22 cellular contexts compared by ENCODE assay signal in the genomic region with DNA sequence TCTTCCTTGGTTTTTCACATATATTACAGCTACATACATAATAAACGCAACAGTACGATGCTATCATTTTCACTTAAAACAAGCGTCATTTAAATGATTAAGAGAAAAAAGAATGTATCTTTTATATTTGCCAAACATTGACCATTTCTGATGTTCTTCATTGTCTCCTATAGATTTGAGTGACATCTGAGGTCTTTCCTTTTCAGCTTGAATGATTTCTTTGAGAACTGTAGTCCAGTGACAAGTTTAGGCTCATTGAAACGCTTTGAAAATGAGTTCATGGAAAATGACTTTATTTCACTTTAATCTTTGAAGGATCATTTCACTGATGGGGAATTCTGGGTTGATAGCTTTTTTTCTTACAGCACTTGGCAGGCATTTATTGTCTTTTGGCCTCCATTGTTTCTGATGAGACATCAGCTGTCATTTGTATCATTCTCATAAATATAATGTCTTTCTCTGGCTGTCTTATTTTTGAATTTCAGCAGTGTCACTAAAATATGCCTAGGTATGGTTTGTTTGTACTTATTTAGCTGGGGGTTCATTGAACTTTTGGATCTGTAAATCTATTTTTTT. TPM values are rescaled to one million over a fixed set of nuclear protein-coding genes. Genes with fewer than 3 reads are reported as not detected.
DNase-seq lines count a peak whose midpoint lies in the region; ATAC-seq, FAIRE-seq and TF ChIP-seq lines count a peak whose summit lies in the region.
"Had no signal": no experiment of that assay in that cellular context is flagged by ENCODE, and none has a peak within 500 bp of the region (broad histone marks: within the 10 kb centered on the region; RNA-seq: fewer than 3 reads in every experiment).

No MANE protein-coding gene starts in this region.

- peak overlapping the region in 1 of 7 donors; percentile 39 for H3K4me3 Mint-ChIP-seq in CD8-positive, alpha-beta memory T cell
- H3K4me3 Mint-ChIP-seq in endothelial cell (ENCODE audit: unreplicated experiment), result peak overlapping the region; percentile 62
- H3K4me3 Mint-ChIP-seq: HFFc6 had no signal

- no TSS peak for BruUV-seq in Panc1 (replicated peaks; lab: Mats Ljungman, UMichigan)

- ATAC-seq in A549 (no peak), Panc1 (no peak), GM18502 (IDR thresholded peaks at IDR 0.05; ENCODE audit: poor library complexity, unreplicated experiment) (no peak), heart left ventricle (no peak)
- no peak for ATAC-seq in activated CD4-positive, CD25-positive, alpha-beta regulatory T cell treated with anti-CD3 and anti-CD28 coated beads, Interleukin-2, amount 50 U/mL, for 24 hours

- H3K27ac Mint-ChIP-seq in CD8-positive, alpha-beta memory T cell, result peak overlapping the region; percentile 7 to 79 (median 46)
- no peak overlapping the region for H3K27ac Mint-ChIP-seq in endothelial cell (ENCODE audit: unreplicated experiment)
- H3K27ac Mint-ChIP-seq: HFFc6 had no signal

- no peak for FAIRE-seq in A549 (lab: Jason Lieb, UNC)
- FAIRE-seq: D721Med, GM12892, GM19239 had no signal

- WGBS in A549 (ENCODE audit: missing lambda C conversion rate), result 92% methylated on average over 4 of the region's 4 CpGs
- WGBS in heart left ventricle, 4 donors, result 95 to 97% (median 96%) methylated on average over 4 of the region's 4 CpGs
- 86 to 89% methylated on average over 4 of the region's 4 CpGs for WGBS in tibial nerve, 2 donors

- TF ChIP-seq CTCF in A549 (IDR thresholded peaks at IDR 0.05) (no peak), Panc1 (IDR thresholded peaks at IDR 0.05) (no peak), endothelial cell (IDR thresholded peaks at IDR 0.05; ENCODE audit: unreplicated experiment) (no peak), heart left ventricle (IDR thresholded peaks at IDR 0.05) (no peak), tibial nerve (IDR thresholded peaks at IDR 0.05) (no peak)

- no peaks in the 10 kb centered on the region for H3K27me3 ChIP-seq in CD8-positive, alpha-beta memory T cell (ENCODE audit: insufficient read depth, low read length, poor library complexity, severe bottlenecking)
- H3K27me3 ChIP-seq in Panc1 (ENCODE audit: control insufficient read depth, insufficient read depth, low read length) (no peaks in the 10 kb centered on the region), heart left ventricle (no peaks in the 10 kb centered on the region), tibial nerve (no peaks in the 10 kb centered on the region)

- H3K4me1 ChIP-seq in A549, result peaks cover 61% of the 10 kb centered on the region
- H3K4me1 ChIP-seq in CD8-positive, alpha-beta memory T cell (ENCODE audit: insufficient read depth, low read length), result peaks cover 18% of the 10 kb centered on the region
- peaks cover 76% of the 10 kb centered on the region for H3K4me1 ChIP-seq in Panc1 (ENCODE audit: control insufficient read depth, insufficient read depth, low read length)
- peaks cover 0 to 32% (median 0%) of the 10 kb centered on the region in 12 donors for H3K4me1 ChIP-seq in heart left ventricle
- H3K4me1 ChIP-seq in tibial nerve, result peaks cover 0 to 47% (median 16%) of the 10 kb centered on the region in 4 donors

- TF ChIP-seq RAD21 in A549 (conservative IDR thresholded peaks at IDR 0.05 in 1 of 2, IDR thresholded peaks at IDR 0.05 in 1 of 2), result no peak

- H3K4me3 ChIP-seq in A549, result no peak overlapping the region
- no peak overlapping the region for H3K4me3 ChIP-seq in CD8-positive, alpha-beta memory T cell (ENCODE audit: low read length)
- H3K4me3 ChIP-seq in Panc1 (ENCODE audit: low read depth in 2 of 2, low read length in 2 of 2), result no peak overlapping the region
- H3K4me3 ChIP-seq in heart left ventricle, result no peak overlapping the region
- no peak overlapping the region for H3K4me3 ChIP-seq in tibial nerve

- POLR2A ChIA-PET in A549 (lab: Yijun Ruan, JAX), result interaction anchor here (0.6 to 11.5 kb wide), 2 partner anchors 8 to 134 kb away, joined by 4 to 146 read pairs; no protein-coding TSS in a partner anchor
- POLR2A ChIA-PET in CD8-positive, alpha-beta memory T cell (lab: Charles Lee), result interaction anchor here (0.7 to 2.3 kb wide), 2 partner anchors 9 to 150 kb away, joined by 4 to 9 read pairs; no protein-coding TSS in a partner anchor
- POLR2A ChIA-PET in Panc1 (lab: Charles Lee), result interaction anchor here (0.9 kb wide), 1 partner anchor 142 kb away, joined by 3 read pairs; no protein-coding TSS in a partner anchor

- peaks cover 4 to 10% (median 5%) of the 10 kb centered on the region in 5 donors for H3K9me3 Mint-ChIP-seq in CD8-positive, alpha-beta memory T cell
- H3K9me3 Mint-ChIP-seq in endothelial cell (ENCODE audit: unreplicated experiment), result no peaks in the 10 kb centered on the region

- peaks cover 23 to 51% (median 23%) of the 10 kb centered on the region in 3 donors for H3K36me3 Mint-ChIP-seq in CD8-positive, alpha-beta memory T cell
- peaks cover 51% of the 10 kb centered on the region for H3K36me3 Mint-ChIP-seq in endothelial cell (ENCODE audit: low read depth, unreplicated experiment)

- TF ChIP-seq POLR2A in A549 (IDR thresholded peaks at IDR 0.05; ENCODE audit: low read length) (no peak), heart left ventricle (IDR thresholded peaks at IDR 0.05) (no peak), tibial nerve (IDR thresholded peaks at IDR 0.05) (no peak)

- peaks cover 8% of the 10 kb centered on the region; the same call in 1 of the 3 replicates for H3K9me3 ChIP-seq in A549
- H3K9me3 ChIP-seq in CD8-positive, alpha-beta memory T cell (ENCODE audit: low read length), result no peaks in the 10 kb centered on the region
- H3K9me3 ChIP-seq in Panc1 (ENCODE audit: control insufficient read depth, insufficient read depth, low read depth, low read length), result no peaks in the 10 kb centered on the region; the same call in 1 of the 2 replicates
- peaks cover 0 to 22% (median 0%) of the 10 kb centered on the region in 12 donors for H3K9me3 ChIP-seq in heart left ventricle
- H3K9me3 ChIP-seq in tibial nerve, result peaks cover 0 to 15% (median 5%) of the 10 kb centered on the region in 4 donors

- in situ Hi-C loops in Panc1 (cut with HindIII; ENCODE audit: low pct_unique_long_range_greater_than_20kb, low sequenced_read_pairs), result no loop called here

- TF ChIP-seq EP300 in A549 (IDR thresholded peaks at IDR 0.05) (no peak), tibial nerve (IDR thresholded peaks at IDR 0.05) (no peak)

- H3K4me2 ChIP-seq in A549, result peak overlapping the region; percentile 98; the same call in 2 of the 3 replicates

- peaks cover 17% of the 10 kb centered on the region for H3K36me3 ChIP-seq in CD8-positive, alpha-beta memory T cell (ENCODE audit: insufficient read depth, low read length)
- H3K36me3 ChIP-seq in Panc1 (ENCODE audit: control insufficient read depth, insufficient read depth, low read length) (peaks cover 36% of the 10 kb centered on the region), heart left ventricle (peaks cover 0 to 42% (median 35%) of the 10 kb centered on the region in 9 donors), tibial nerve (peaks cover 0 to 66% (median 0%) of the 10 kb centered on the region in 3 donors)

- CTCF ChIA-PET in A549 (lab: Yijun Ruan, JAX), result interaction anchor here (2.5 to 11.1 kb wide), 3 partner anchors 125 to 205 kb away, joined by 12 to 109 read pairs (median 40); no protein-coding TSS in a partner anchor
- CTCF ChIA-PET in CD8-positive, alpha-beta memory T cell (lab: Charles Lee), result interaction anchor here (1.1 to 1.9 kb wide), 5 partner anchors 9 to 205 kb away, joined by 3 to 5 read pairs (median 4); no protein-coding TSS in a partner anchor
- CTCF ChIA-PET in Panc1 (lab: Charles Lee), result interaction anchor here (0.6 to 0.9 kb wide), 3 partner anchors 149 to 205 kb away, joined by 3 to 4 read pairs (median 3); no protein-coding TSS in a partner anchor

- DNase-seq in A549 (ENCODE audit: low read depth in 1 of 2, low spot score in 1 of 2) (no peak), Panc1 (ENCODE audit: low read depth, low spot score) (no peak), endothelial cell (ENCODE audit: low spot score) (no peak), heart left ventricle (no peak), tibial nerve (ENCODE audit: low spot score in 2 of 2) (no peak)
- DNase-seq in CD8-positive, alpha-beta memory T cell, result no peak
- DNase-seq: DND-41, GF-D8, HFFc6, Kasumi-1, MM.1S, NCI-H1105, NCI-H187, NCI-H345, NCI-H526 treated with DMSO at 0.1 percent for 48 hours, RPMI8226, SIG-M5 had no signal

- intact Hi-C loops in Panc1 (cut with micrococcal nuclease; ENCODE audit: unreplicated experiment), result no loop called here
- intact Hi-C loops in heart left ventricle (cut with DNase I), result no loop called here

- peaks cover 48 to 59% (median 57%) of the 10 kb centered on the region in 3 donors for H3K4me1 Mint-ChIP-seq in CD8-positive, alpha-beta memory T cell
- H3K4me1 Mint-ChIP-seq in endothelial cell (ENCODE audit: unreplicated experiment), result peaks cover 38% of the 10 kb centered on the region

- no peaks in the 10 kb centered on the region for H3K27me3 Mint-ChIP-seq in CD8-positive, alpha-beta memory T cell
- H3K27me3 Mint-ChIP-seq in endothelial cell (ENCODE audit: unreplicated experiment), result peaks cover 3% of the 10 kb centered on the region

- H3K27ac ChIP-seq in A549 (peak overlapping the region; percentile 84 to 98), Panc1 (ENCODE audit: low read length) (peak overlapping the region; percentile 100), heart left ventricle (no peak overlapping the region), tibial nerve (no peak overlapping the region)
- H3K27ac ChIP-seq in CD8-positive, alpha-beta memory T cell (ENCODE audit: low read depth, low read length), result no peak overlapping the region

TF ChIP-seq in A549, 52 proteins besides CTCF, POLR2A, EP300 and RAD21:
- no peak for TF ChIP-seq ZSCAN20 (CRISPR knock-in tag; IDR thresholded peaks at IDR 0.05)
- 0 out of 5 replicates have a peak, but pooled peaks of 1 of the 2 experiments have one; percentile 31 for TF ChIP-seq JUN (IDR thresholded peaks at IDR 0.05)

RNA-seq across cellular contexts. Expression of gene TGIF1, which starts 10.9 kb away (rescaled TPM):
- polyA plus RNA-seq in A549 (2011; rRNA removed), result 174 and 196 TPM in 2 replicates
- polyA plus RNA-seq in A549 (2012; cell fraction: cytosol; rRNA removed), result 187 and 232 TPM in 2 replicates
- polyA plus RNA-seq in A549 (2012; cell fraction: nucleus; rRNA removed), result 218 and 317 TPM in 2 replicates
- polyA plus RNA-seq in A549 (2017; fragmentation: RNase III; extraction: RNeasy Plus Mini Kit Qiagen cat#74134 plus additional on column Dnase treatment), result 132 to 160 TPM (median 159 TPM) in 3 replicates
- polyA minus RNA-seq in A549 (2011; rRNA and poly(A)+ RNA removed), result 302 and 322 TPM in 2 replicates
- 10 to 100 TPM; 36.9 to 38.3 TPM for total RNA-seq in CD8-positive, alpha-beta memory T cell
- polyA plus RNA-seq in CD8-positive, alpha-beta memory T cell, result 77.0 TPM
- 171 TPM for total RNA-seq in Panc1 (2021; ENCODE audit: unreplicated experiment)
- polyA plus RNA-seq in Panc1 (2012; ENCODE audit: insufficient read length), result 131 TPM
- total RNA-seq in endothelial cell (ENCODE audit: unreplicated experiment), result 72.5 TPM
- 10 to 100 TPM in 7 of 9 donors, 1 to 10 TPM in 2; 5.0 to 33.5 (median 15.4) TPM for total RNA-seq in heart left ventricle
- 10 to 100 TPM in 1 of 2 donors, 1 to 10 TPM in 1; 8.8 to 37.5 TPM for polyA plus RNA-seq in heart left ventricle
- total RNA-seq in tibial nerve, result 10 to 100 TPM; 59.2 to 86.1 (median 70.1) TPM

Comparison
In these comparisons a context has a peak if more than half of its experiments do, and no peak if none do; other contexts are left out.
1. H3K27ac ChIP-seq: peak in A549 (2 of 2) and Panc1 (single experiment); none in CD8-positive, alpha-beta memory T cell (single experiment), heart left ventricle (0 of 12) and tibial nerve (0 of 4).